Comparison of ENCODE assay signal across 12 cellular contexts in the genomic region with DNA sequence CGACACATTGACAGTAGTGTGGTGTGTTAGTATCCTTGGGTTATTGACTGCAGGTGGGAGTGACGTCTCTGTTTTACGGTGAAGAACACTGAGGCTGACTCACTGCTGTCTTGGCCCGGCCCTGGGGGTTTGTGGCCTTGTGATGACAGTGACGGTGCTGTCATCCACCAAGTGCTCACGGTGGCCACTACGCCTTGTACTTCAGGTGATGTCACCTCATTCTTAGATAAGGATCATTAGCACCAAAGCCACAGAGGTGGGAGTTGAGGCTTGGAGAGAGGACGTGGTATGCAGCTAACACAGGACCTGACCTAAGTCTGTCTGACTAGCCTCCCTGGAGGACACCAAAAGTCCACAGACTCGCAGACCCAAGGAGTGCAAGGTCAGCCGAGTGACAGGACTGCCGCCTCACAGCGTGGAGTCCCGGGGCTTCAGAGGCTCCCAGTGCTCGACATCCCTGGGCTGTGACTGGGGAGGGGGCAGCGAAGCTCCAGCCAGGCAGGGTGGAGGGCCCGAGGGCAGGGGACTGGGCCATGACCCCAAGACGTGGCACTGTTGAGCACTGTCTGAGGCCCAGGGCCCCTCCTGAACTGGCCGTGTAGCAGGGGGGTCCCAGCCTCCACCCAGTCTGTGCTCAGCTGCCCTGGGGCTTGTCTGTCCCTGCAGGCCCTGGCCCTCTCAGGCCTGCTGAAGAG. TPM values are rescaled to one million over a fixed set of nuclear protein-coding genes. Genes with fewer than 3 reads are reported as not detected.
DNase-seq lines count a peak whose midpoint lies in the region; ATAC-seq and TF ChIP-seq lines count a peak whose summit lies in the region.
"Had no signal": no experiment of that assay in that cellular context is flagged by ENCODE, and none has a peak within 500 bp of the region (broad histone marks: within the 10 kb centered on the region; RNA-seq: fewer than 3 reads in every experiment).

No MANE protein-coding gene starts in this region.

- H3K36me3 Mint-ChIP-seq in stimulated activated effector memory CD8-positive, alpha-beta T cell treated with anti-CD3 and anti-CD28 coated beads, Interleukin-12 subunit alpha, Interleukin-12 subunit beta, amount 100 ng/mL, for 72 hours, result peaks cover 26% of the 10 kb centered on the region

- peaks cover 25% of the 10 kb centered on the region for H3K4me1 Mint-ChIP-seq in stimulated activated effector memory CD8-positive, alpha-beta T cell treated with anti-CD3 and anti-CD28 coated beads, Interleukin-12 subunit alpha, Interleukin-12 subunit beta, amount 100 ng/mL, for 72 hours

- peaks cover 2% of the 10 kb centered on the region for H3K36me3 ChIP-seq in kidney epithelial cell (ENCODE audit: control insufficient read depth, insufficient read depth, low read length)

- peak; percentile 97 for ATAC-seq in stimulated activated effector memory CD8-positive, alpha-beta T cell treated with anti-CD3 and anti-CD28 coated beads, Interleukin-12 subunit alpha, Interleukin-12 subunit beta, amount 100 ng/mL, for 72 hours
- no peak for ATAC-seq in HG03571 (IDR thresholded peaks at IDR 0.05; ENCODE audit: unreplicated experiment)

- peak; percentile 24 to 25 for DNase-seq in activated CD8-positive, alpha-beta memory T cell treated with anti-CD3 and anti-CD28 coated beads for 4 hours (ENCODE audit: low read depth in 2 of 2)
- no peak for DNase-seq in activated CD8-positive, alpha-beta memory T cell treated with anti-CD3 and anti-CD28 coated beads for 24 hours
- DNase-seq in activated T-cell treated with anti-CD3 and anti-CD28 coated beads for 4 hours, result peak; percentile 2
- peak; percentile 63 for DNase-seq in kidney epithelial cell (ENCODE audit: low read depth)
- DNase-seq in stimulated activated effector memory CD8-positive, alpha-beta T cell treated with anti-CD3 and anti-CD28 coated beads, Interleukin-12 subunit alpha, Interleukin-12 subunit beta, amount 100 ng/mL, for 72 hours (ENCODE audit: low spot score in 2 of 2), result peak in 1 of 2 donors; percentile 21
- DNase-seq in DMS79 treated with DMSO at 0.1 percent for 48 hours (lab: John Stamatoyannopoulos, UW), result no peak
- DNase-seq in middle frontal gyrus (ENCODE audit: extremely low spot score, low spot score), result no peak
- DNase-seq: cerebellar nuclear complex, head of caudate nucleus, NCI-H524 treated with DMSO at 0.1 percent for 48 hours had no signal

- H3K27me3 ChIP-seq in kidney epithelial cell (ENCODE audit: control insufficient read depth, insufficient read depth, low read length), result no peaks in the 10 kb centered on the region

- no peak overlapping the region for H3K27ac Mint-ChIP-seq in stimulated activated effector memory CD8-positive, alpha-beta T cell treated with anti-CD3 and anti-CD28 coated beads, Interleukin-12 subunit alpha, Interleukin-12 subunit beta, amount 100 ng/mL, for 72 hours
- H3K27ac Mint-ChIP-seq: T-helper 1 cell treated with Interleukin-12 subunit alpha and Interleukin-12 subunit beta and Interleukin-4 antibody, amounts not matched to agents 30 μg/mL and 1 μg/mL, for 36 hours had no signal

- no peaks in the 10 kb centered on the region for H3K9me3 Mint-ChIP-seq in stimulated activated effector memory CD8-positive, alpha-beta T cell treated with anti-CD3 and anti-CD28 coated beads, Interleukin-12 subunit alpha, Interleukin-12 subunit beta, amount 100 ng/mL, for 72 hours
- H3K9me3 Mint-ChIP-seq: T-helper 1 cell treated with Interleukin-12 subunit alpha and Interleukin-12 subunit beta and Interleukin-4 antibody, amounts not matched to agents 30 μg/mL and 1 μg/mL, for 36 hours had no signal

- no peak overlapping the region for H3K4me3 Mint-ChIP-seq in stimulated activated effector memory CD8-positive, alpha-beta T cell treated with anti-CD3 and anti-CD28 coated beads, Interleukin-12 subunit alpha, Interleukin-12 subunit beta, amount 100 ng/mL, for 72 hours
- H3K4me3 Mint-ChIP-seq: T-helper 1 cell treated with Interleukin-12 subunit alpha and Interleukin-12 subunit beta and Interleukin-4 antibody, amounts not matched to agents 30 μg/mL and 1 μg/mL, for 36 hours had no signal

- no peak for TF ChIP-seq CTCF in kidney epithelial cell (IDR thresholded peaks at IDR 0.05; ENCODE audit: insufficient read depth, low read length, poor library complexity, severe bottlenecking)

- no peak overlapping the region for H3K4me3 ChIP-seq in kidney epithelial cell (ENCODE audit: low read depth, low read length)

RNA-seq across cellular contexts. Expression of gene NAT10, which starts 56.5 kb away (rescaled TPM):
- total RNA-seq in kidney epithelial cell, result 21.7 and 23.5 TPM in 2 replicates

Comparison
In these comparisons a context has a peak if more than half of its experiments do, and no peak if none do; other contexts are left out.
1. DNase-seq: peak in activated CD8-positive, alpha-beta memory T cell treated with anti-CD3 and anti-CD28 coated beads for 4 hours (2 of 2), activated T-cell treated with anti-CD3 and anti-CD28 coated beads for 4 hours (single experiment) and kidney epithelial cell (single experiment); none in activated CD8-positive, alpha-beta memory T cell treated with anti-CD3 and anti-CD28 coated beads for 24 hours (single experiment), DMS79 treated with DMSO at 0.1 percent for 48 hours (single experiment) and middle frontal gyrus (single experiment).